21 cellular contexts compared by ENCODE assay signal in genomic region chr3:157300091-157300490, GRCh38.
DNase-seq lines count a peak whose midpoint lies in the region; FAIRE-seq and TF ChIP-seq lines count a peak whose summit lies in the region.
"Had no signal": no experiment of that assay in that cellular context is flagged by ENCODE, and none has a peak within 500 bp of the region (broad histone marks: within the 10 kb centered on the region; RNA-seq: fewer than 3 reads in every experiment).

No MANE protein-coding gene starts in this region.

- no peaks in the 10 kb centered on the region for H3K9me3 ChIP-seq in astrocyte (ENCODE audit: insufficient read depth, low read depth, low read length)
- no peaks in the 10 kb centered on the region for H3K9me3 ChIP-seq in smooth muscle cell (replicated peaks; ENCODE audit: low read depth)
- H3K9me3 ChIP-seq: Caco-2 had no signal

- H3K9me3 Mint-ChIP-seq in astrocyte (ENCODE audit: unreplicated experiment): no peaks in the 10 kb centered on the region
- H3K9me3 Mint-ChIP-seq: CD4-positive, alpha-beta T cell; GM23338 had no signal

- H3K4me3 Mint-ChIP-seq in astrocyte (ENCODE audit: unreplicated experiment): no peak overlapping the region
- H3K4me3 Mint-ChIP-seq: CD4-positive, alpha-beta T cell; GM23338 had no signal

- no peak for TF ChIP-seq CTCF in astrocyte (IDR thresholded peaks at IDR 0.05; ENCODE audit: insufficient read depth, low read depth, low read length)
- no peak for TF ChIP-seq CTCF in fibroblast of pulmonary artery (IDR thresholded peaks at IDR 0.05; ENCODE audit: low read length, missing control alignments)
- TF ChIP-seq CTCF in smooth muscle cell (IDR thresholded peaks at IDR 0.05; ENCODE audit: borderline replicate concordance, insufficient read depth, poor library complexity, severe bottlenecking): no peak
- TF ChIP-seq CTCF in GM13977 (IDR thresholded peaks at IDR 0.05; ENCODE audit: extremely low read depth, insufficient read depth, missing control alignments): no peak

- peak; percentile 26 for DNase-seq in AG20443 (ENCODE audit: low spot score)
- DNase-seq in astrocyte (ENCODE audit: low read depth): no peak
- peak; percentile 55 for DNase-seq in fibroblast of pulmonary artery (ENCODE audit: low read depth)
- no peak for DNase-seq in activated CD4-positive, alpha-beta T cell treated with anti-CD3 and anti-CD28 coated beads for 48 hours
- no peak for DNase-seq in smooth muscle cell (lab: John Stamatoyannopoulos, UW; ENCODE audit: unreplicated experiment)
- DNase-seq in GM13977 (ENCODE audit: low spot score): no peak
- DNase-seq in glomerular visceral epithelial cell (ENCODE audit: extremely low spot score): no peak
- DNase-seq: ACHN; Caco-2; CD4-positive, alpha-beta T cell; GDM1; Kasumi-1; NCI-H1092 treated with DMSO at 0.1 percent for 48 hours; NCI-H146; NCI-H2081 treated with DMSO at 0.1 percent for 48 hours; NCI-H510A; NCI-H774 had no signal

- H3K9ac ChIP-seq in astrocyte (ENCODE audit: low read length) (no peak overlapping the region), smooth muscle cell (ENCODE audit: low read depth) (no peak overlapping the region)

- H2AFZ ChIP-seq in astrocyte (ENCODE audit: low read depth, low read length) (no peak overlapping the region), smooth muscle cell (ENCODE audit: low read depth) (no peak overlapping the region)
- H2AFZ ChIP-seq: GM23338 had no signal

- no peaks in the 10 kb centered on the region for H3K27me3 Mint-ChIP-seq in astrocyte (ENCODE audit: low read depth, unreplicated experiment)
- H3K27me3 Mint-ChIP-seq: CD4-positive, alpha-beta T cell had no signal

- H3K4me2 ChIP-seq in astrocyte (ENCODE audit: low read length) (no peak overlapping the region), smooth muscle cell (no peak overlapping the region)
- H3K4me2 ChIP-seq: GM23338 had no signal

- H3K4me1 Mint-ChIP-seq in astrocyte (ENCODE audit: low read depth, unreplicated experiment): no peaks in the 10 kb centered on the region

- WGBS in smooth muscle cell (ENCODE audit: low lambda C conversion rate): 85% methylated on average over 2 of the region's 2 CpGs

- no peaks in the 10 kb centered on the region for H4K20me1 ChIP-seq in astrocyte (ENCODE audit: insufficient read depth, low read length)
- H4K20me1 ChIP-seq in smooth muscle cell (ENCODE audit: low read depth): no peaks in the 10 kb centered on the region

- H3K79me2 ChIP-seq in astrocyte (ENCODE audit: insufficient read depth, low read length) (no peaks in the 10 kb centered on the region), smooth muscle cell (ENCODE audit: low read depth) (no peaks in the 10 kb centered on the region)

- peak; percentile 5 for FAIRE-seq in astrocyte (lab: Jason Lieb, UNC)
- FAIRE-seq: GM12878, GM18507, RCC 7860 had no signal

- H3K36me3 ChIP-seq in astrocyte (ENCODE audit: insufficient read depth, low read length) (no peaks in the 10 kb centered on the region), smooth muscle cell (ENCODE audit: low read depth) (no peaks in the 10 kb centered on the region)

- H3K27ac ChIP-seq in astrocyte (ENCODE audit: low read depth, low read length): no peak overlapping the region
- H3K27ac ChIP-seq in smooth muscle cell (ENCODE audit: low read depth): no peak overlapping the region

- no peaks in the 10 kb centered on the region for H3F3A ChIP-seq in smooth muscle cell (ENCODE audit: low read depth)

- H3K27me3 ChIP-seq in astrocyte (ENCODE audit: insufficient read depth, low read length) (no peaks in the 10 kb centered on the region), smooth muscle cell (ENCODE audit: low read depth) (no peaks in the 10 kb centered on the region)

- in situ Hi-C loops in GM13977 (cut with MboI; ENCODE audit: low pct_unique_long_range_greater_than_20kb, low sequenced_read_pairs, unreplicated experiment): no loop called here

- H3K4me1 ChIP-seq in astrocyte (ENCODE audit: insufficient read depth, low read length) (peaks cover under 1% of the 10 kb centered on the region), smooth muscle cell (ENCODE audit: low read depth) (no peaks in the 10 kb centered on the region)
- H3K4me1 ChIP-seq: Caco-2 had no signal

- H3K36me3 Mint-ChIP-seq in astrocyte (ENCODE audit: low read depth, unreplicated experiment): no peaks in the 10 kb centered on the region

- H3K4me3 ChIP-seq in astrocyte (ENCODE audit: insufficient read depth, low read depth, low read length): no peak overlapping the region
- H3K4me3 ChIP-seq in fibroblast of pulmonary artery (replicated peaks; ENCODE audit: low read depth, low read length): no peak overlapping the region
- no peak overlapping the region for H3K4me3 ChIP-seq in smooth muscle cell
- H3K4me3 ChIP-seq: GM12878, GM23338 had no signal

- no peak overlapping the region for H3K27ac Mint-ChIP-seq in astrocyte (ENCODE audit: unreplicated experiment)
- H3K27ac Mint-ChIP-seq: CD4-positive, alpha-beta T cell; GM23338 had no signal

Comparison
In these comparisons a context has a peak if more than half of its experiments do, and no peak if none do; other contexts are left out.
1. DNase-seq: peak in AG20443 (single experiment) and fibroblast of pulmonary artery (single experiment); none in astrocyte (single experiment), activated CD4-positive, alpha-beta T cell treated with anti-CD3 and anti-CD28 coated beads for 48 hours (single experiment), smooth muscle cell (single experiment), GM13977 (single experiment) and glomerular visceral epithelial cell (single experiment).